Comparison of ENCODE assay signal across 11 cellular contexts in the genomic region with DNA sequence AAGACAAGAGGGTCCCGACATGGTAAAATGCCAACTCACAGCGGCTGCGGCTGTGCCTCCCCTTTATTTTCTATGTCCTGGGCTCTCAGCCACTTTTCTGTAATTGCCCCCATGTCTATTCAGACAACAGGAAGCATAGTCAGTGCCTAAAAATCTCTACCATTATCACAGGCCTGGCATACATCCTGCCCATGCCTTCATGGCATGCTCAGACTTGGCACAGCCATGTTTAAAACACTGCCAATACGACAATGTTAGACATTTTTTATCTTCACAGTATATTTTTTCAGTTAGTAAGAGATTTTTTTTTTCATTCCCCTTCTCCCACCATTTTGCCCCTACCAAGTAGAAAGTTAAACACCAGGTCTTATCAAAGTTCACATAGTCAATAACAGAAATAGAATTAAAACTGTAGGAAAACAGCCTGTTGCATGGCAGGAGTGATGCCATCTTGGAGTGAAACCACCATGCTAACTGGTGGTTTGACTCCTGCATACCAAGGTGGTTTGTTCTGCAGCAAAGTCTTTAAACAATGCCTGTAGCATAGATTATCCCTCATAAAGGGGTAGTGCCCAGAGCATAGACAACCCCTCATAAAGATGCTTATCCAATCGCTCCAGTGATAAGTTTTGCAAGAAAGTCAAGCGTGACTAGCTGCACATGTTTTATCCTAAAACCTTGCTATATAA. TPM values are rescaled to one million over a fixed set of nuclear protein-coding genes. Genes with fewer than 3 reads are reported as not detected.
DNase-seq lines count a peak whose midpoint lies in the region; ATAC-seq and TF ChIP-seq lines count a peak whose summit lies in the region.
"Had no signal": no experiment of that assay in that cellular context is flagged by ENCODE, and none has a peak within 500 bp of the region (broad histone marks: within the 10 kb centered on the region; RNA-seq: fewer than 3 reads in every experiment).

No MANE protein-coding gene starts in this region.

- ATAC-seq in HG02973 (IDR thresholded peaks at IDR 0.05; ENCODE audit: unreplicated experiment), result no peak

- peaks cover 3% of the 10 kb centered on the region for H3K27me3 Mint-ChIP-seq in HFFc6 (ENCODE audit: insufficient read depth)
- H3K27me3 Mint-ChIP-seq: activated naive CD4-positive, alpha-beta T cell treated with anti-CD3 and anti-CD28 coated beads, Interleukin-2, amount 10 ng/mL, durations not matched to agents 7 days and 5 days had no signal

- peak overlapping the region; percentile 83 for H3K27ac ChIP-seq in SJCRH30
- peak overlapping the region in 19 of 21 experiments; percentile 9 to 82 (median 70) for H3K27ac ChIP-seq in skin epidermis

- H3K36me3 Mint-ChIP-seq in HFFc6 (ENCODE audit: low read depth), result peaks cover 55% of the 10 kb centered on the region

- peaks cover 46% of the 10 kb centered on the region for H3K4me1 ChIP-seq in SJCRH30

- H3K27me3 ChIP-seq in SJCRH30, result no peaks in the 10 kb centered on the region

- peak overlapping the region; percentile 70 for H3K4me3 Mint-ChIP-seq in HFFc6
- H3K4me3 Mint-ChIP-seq: activated naive CD4-positive, alpha-beta T cell treated with anti-CD3 and anti-CD28 coated beads, Interleukin-2, amount 10 ng/mL, durations not matched to agents 7 days and 5 days had no signal

- H3K9me3 Mint-ChIP-seq in HFFc6, result no peaks in the 10 kb centered on the region
- H3K9me3 Mint-ChIP-seq: activated naive CD4-positive, alpha-beta T cell treated with anti-CD3 and anti-CD28 coated beads, Interleukin-2, amount 10 ng/mL, durations not matched to agents 7 days and 5 days had no signal

- H3K4me1 Mint-ChIP-seq in HFFc6 (ENCODE audit: low read depth), result peaks cover 61% of the 10 kb centered on the region

- peak; percentile 76 for DNase-seq in HFFc6
- DNase-seq in SJCRH30, result no peak
- DNase-seq in dermis blood vessel endothelial cell, result peak; percentile 85
- no peak for DNase-seq in cortex of kidney (lab: John Stamatoyannopoulos, UW)
- no peak for DNase-seq in KG1 (lab: John Stamatoyannopoulos, UW)
- no peak for DNase-seq in activated effector memory CD4-positive, alpha-beta T cell treated with anti-CD3 and anti-CD28 coated beads, Interleukin-2, amount 50 U/mL, for 16 hours
- DNase-seq: activated naive CD4-positive, alpha-beta T cell treated with anti-CD3 and anti-CD28 coated beads, Interleukin-2, amount 10 ng/mL, durations not matched to agents 7 days and 5 days; stimulated activated CD4-positive, alpha-beta T cell treated with anti-CD3 and anti-CD28 coated beads, Interleukin-4, amount 100 ng/mL, for 24 hours; SW 1271 had no signal

- no peak for TF ChIP-seq CTCF in HFFc6 (IDR thresholded peaks at IDR 0.05)

- peak overlapping the region; percentile 89 for H3K27ac Mint-ChIP-seq in HFFc6

- no peaks in the 10 kb centered on the region for H3K9me3 ChIP-seq in SJCRH30 (replicated peaks)

- H3K4me3 ChIP-seq in SJCRH30, result no peak overlapping the region
- no peak overlapping the region for H3K4me3 ChIP-seq in skin epidermis

- H3K36me3 ChIP-seq in SJCRH30, result peaks cover 18% of the 10 kb centered on the region

RNA-seq across cellular contexts. Expression of a gene that starts 18.9 kb away (rescaled TPM):
- total RNA-seq in HFFc6 (2021; fragmentation: NEBNext Ultra II Directional; extraction: Animal tissue kit (Norgen Biotek cat#: 25700)), result 10 to 100 TPM; 48.0 to 69.3 (median 60.3) TPM
- 43.4 and 58.7 TPM in 2 replicates for total RNA-seq in SJCRH30 (2014; rRNA removed; shearing (Covaris generic))
- total RNA-seq in dermis blood vessel endothelial cell, result 24.5 and 46.0 TPM in 2 replicates

Comparison
In these comparisons a context has a peak if more than half of its experiments do, and no peak if none do; other contexts are left out.
1. DNase-seq: peak in HFFc6 (single experiment) and dermis blood vessel endothelial cell (single experiment); none in SJCRH30 (0 of 2), cortex of kidney (single experiment), KG1 (single experiment) and activated effector memory CD4-positive, alpha-beta T cell treated with anti-CD3 and anti-CD28 coated beads, Interleukin-2, amount 50 U/mL, for 16 hours (single experiment).